ENCODE assay signal across 1 cellular context in the genomic region with DNA sequence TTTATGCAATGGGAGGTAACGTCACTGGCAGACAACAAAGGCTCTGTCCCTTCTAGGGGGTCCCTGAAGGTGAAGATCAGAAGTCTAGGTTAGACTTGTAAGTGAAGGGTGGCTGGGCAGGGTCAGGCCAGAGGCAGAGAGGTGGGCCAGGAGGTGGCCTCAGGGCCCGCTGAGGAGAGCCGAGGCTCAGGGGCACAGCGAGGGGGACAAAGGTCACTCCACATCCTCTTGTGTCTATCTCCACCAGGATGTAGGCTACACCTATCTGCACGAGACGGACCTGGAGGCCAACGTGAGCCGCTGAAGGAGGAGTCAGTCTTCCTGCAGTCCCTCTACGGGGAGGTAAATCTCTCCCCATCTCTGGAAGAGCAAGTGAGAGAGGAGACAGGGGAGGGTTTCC.
TF ChIP-seq lines count a peak whose summit lies in the region.

No MANE protein-coding gene starts in this region.

TF ChIP-seq in GM12878, 131 proteins besides CTCF, POLR2A, EP300 and RAD21:
- TF ChIP-seq TAF1 (IDR thresholded peaks at IDR 0.05; ENCODE audit: borderline replicate concordance, low read depth, low read length) (no peak), STAT1 (conservative IDR thresholded peaks at IDR 0.05) (no peak), SMAD5 (IDR thresholded peaks at IDR 0.05; ENCODE audit: low read depth) (no peak), SP1 (IDR thresholded peaks at IDR 0.05; ENCODE audit: low read depth, low read length) (no peak), CBX3 (IDR thresholded peaks at IDR 0.05; ENCODE audit: borderline replicate concordance, low read depth) (no peak), ZNF217 (IDR thresholded peaks at IDR 0.05) (no peak), JUNB (IDR thresholded peaks at IDR 0.05) (no peak), LARP7 (IDR thresholded peaks at IDR 0.05) (no peak)
- TF ChIP-seq, protein P1, sequence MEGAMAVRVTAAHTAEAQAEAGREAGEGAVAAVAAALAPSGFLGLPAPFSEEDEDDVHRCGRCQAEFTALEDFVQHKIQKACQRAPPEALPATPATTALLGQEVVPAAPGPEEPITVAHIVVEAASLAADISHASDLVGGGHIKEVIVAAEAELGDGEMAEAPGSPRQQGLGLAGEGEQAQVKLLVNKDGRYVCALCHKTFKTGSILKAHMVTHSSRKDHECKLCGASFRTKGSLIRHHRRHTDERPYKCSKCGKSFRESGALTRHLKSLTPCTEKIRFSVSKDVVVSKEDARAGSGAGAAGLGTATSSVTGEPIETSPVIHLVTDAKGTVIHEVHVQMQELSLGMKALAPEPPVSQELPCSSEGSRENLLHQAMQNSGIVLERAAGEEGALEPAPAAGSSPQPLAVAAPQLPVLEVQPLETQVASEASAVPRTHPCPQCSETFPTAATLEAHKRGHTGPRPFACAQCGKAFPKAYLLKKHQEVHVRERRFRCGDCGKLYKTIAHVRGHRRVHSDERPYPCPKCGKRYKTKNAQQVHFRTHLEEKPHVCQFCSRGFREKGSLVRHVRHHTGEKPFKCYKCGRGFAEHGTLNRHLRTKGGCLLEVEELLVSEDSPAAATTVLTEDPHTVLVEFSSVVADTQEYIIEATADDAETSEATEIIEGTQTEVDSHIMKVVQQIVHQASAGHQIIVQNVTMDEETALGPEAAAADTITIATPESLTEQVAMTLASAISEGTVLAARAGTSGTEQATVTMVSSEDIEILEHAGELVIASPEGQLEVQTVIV (IDR thresholded peaks at IDR 0.05; ENCODE audit: borderline replicate concordance, partially characterized antibody): no peak
- TF ChIP-seq, protein P2, sequence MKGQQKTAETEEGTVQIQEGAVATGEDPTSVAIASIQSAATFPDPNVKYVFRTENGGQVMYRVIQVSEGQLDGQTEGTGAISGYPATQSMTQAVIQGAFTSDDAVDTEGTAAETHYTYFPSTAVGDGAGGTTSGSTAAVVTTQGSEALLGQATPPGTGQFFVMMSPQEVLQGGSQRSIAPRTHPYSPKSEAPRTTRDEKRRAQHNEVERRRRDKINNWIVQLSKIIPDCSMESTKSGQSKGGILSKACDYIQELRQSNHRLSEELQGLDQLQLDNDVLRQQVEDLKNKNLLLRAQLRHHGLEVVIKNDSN (IDR thresholded peaks at IDR 0.05; ENCODE audit: borderline replicate concordance, extremely low read length, insufficient read depth, low read depth, low read length): no peak
